1 cellular context compared by ENCODE assay signal in the genomic region with DNA sequence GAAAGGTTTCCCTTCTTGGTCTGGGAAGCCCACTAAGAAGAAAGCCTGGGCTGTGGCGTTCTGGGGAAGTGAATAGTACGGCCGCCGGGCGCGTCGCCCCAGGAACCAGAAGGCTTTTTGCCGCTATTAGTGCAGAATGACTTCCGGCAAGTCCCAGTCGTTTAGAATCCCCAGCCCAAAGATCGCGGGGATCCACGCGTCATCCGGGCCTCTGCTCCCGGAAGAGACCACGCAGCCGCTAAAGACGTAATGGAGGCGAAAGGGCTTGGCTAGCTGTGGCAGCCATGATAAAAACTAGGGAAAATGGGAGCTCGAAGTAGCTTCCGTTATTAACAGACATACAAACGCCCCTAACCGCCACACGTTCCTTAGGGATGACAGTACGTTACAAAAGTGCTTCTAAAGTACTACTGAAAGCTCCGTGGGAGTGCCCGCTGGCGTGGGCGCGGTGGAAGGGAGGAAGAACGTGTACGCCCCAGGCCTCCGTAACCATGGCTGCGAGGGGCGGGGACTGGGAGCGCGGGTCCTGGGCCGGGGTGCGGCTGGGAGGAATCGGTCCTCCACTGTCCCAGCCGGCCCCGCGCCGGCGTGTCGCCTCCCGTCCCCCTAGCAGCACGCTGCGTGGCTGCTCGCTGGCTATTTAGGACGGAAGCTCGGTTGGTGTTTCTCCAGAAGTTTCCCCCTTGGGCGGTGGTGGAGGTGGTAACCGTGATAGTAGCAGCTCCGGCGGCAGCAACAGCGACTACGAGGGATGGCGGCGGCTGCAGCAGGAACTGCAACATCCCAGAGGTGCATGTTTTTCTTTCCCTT.
A peak's percentile ranks its signal among the peaks of the same experiment; 100 is the strongest.
TF ChIP-seq lines count a peak whose summit lies in the region.

Gene SUGT1, plus strand, starts transcription at position 667 of the 810 bp plus-strand sequence. Its CDS starts 85 bp downstream, at position 752.

TF ChIP-seq in A549, 52 proteins besides CTCF, POLR2A, EP300 and RAD21 (continued from another document):
- TF ChIP-seq PBX3 (IDR thresholded peaks at IDR 0.05) (no peak), CBX8 (IDR thresholded peaks at IDR 0.05) (no peak), HOXA7 (CRISPR knock-in tag; IDR thresholded peaks at IDR 0.05) (no peak), JUNB (IDR thresholded peaks at IDR 0.05) (no peak), EHMT2 (IDR thresholded peaks at IDR 0.05; ENCODE audit: low read depth) (no peak), FOSL2 (IDR thresholded peaks at IDR 0.05) (no peak), FOSL2 (CRISPR knock-in tag; IDR thresholded peaks at IDR 0.05) (no peak), NFE2L2 (conservative IDR thresholded peaks at IDR 0.05; ENCODE audit: low read length) (no peak), HDAC2 (IDR thresholded peaks at IDR 0.05) (no peak), HOXB13 (CRISPR knock-in tag; IDR thresholded peaks at IDR 0.05; ENCODE audit: low read depth) (no peak), ZFP36 (IDR thresholded peaks at IDR 0.05; ENCODE audit: borderline replicate concordance, partially characterized antibody) (no peak), CHD2 (IDR thresholded peaks at IDR 0.05; ENCODE audit: low read length, partially characterized antibody) (peak; percentile 78), KDM5A (IDR thresholded peaks at IDR 0.05) (no peak), MAX (IDR thresholded peaks at IDR 0.05) (peak; percentile 83), SMC3 (IDR thresholded peaks at IDR 0.05) (no peak), CEBPB (IDR thresholded peaks at IDR 0.05) (0 out of 4 replicates have a peak, but pooled peaks of 1 of the 2 experiments have one; percentile 12), ZC3H11A (IDR thresholded peaks at IDR 0.05) (no peak), REST (IDR thresholded peaks at IDR 0.05) (peak; percentile 79), JUN (IDR thresholded peaks at IDR 0.05) (peak; percentile 81 to 84; a peak in 4 of 5 replicates), RFX5 (IDR thresholded peaks at IDR 0.05) (no peak), USF2 (IDR thresholded peaks at IDR 0.05) (no peak), HES2 (IDR thresholded peaks at IDR 0.05) (no peak), GATA3 (IDR thresholded peaks at IDR 0.05; ENCODE audit: borderline replicate concordance) (peak; percentile 11; the same call in 1 of the 2 replicates), RARB (CRISPR knock-in tag; IDR thresholded peaks at IDR 0.05) (no peak), FOXS1 (CRISPR knock-in tag; IDR thresholded peaks at IDR 0.05) (no peak), FOSB (CRISPR knock-in tag; IDR thresholded peaks at IDR 0.05) (no peak), TFCP2L1 (CRISPR knock-in tag; IDR thresholded peaks at IDR 0.05) (no peak), NPAS2 (CRISPR knock-in tag; IDR thresholded peaks at IDR 0.05; ENCODE audit: borderline replicate concordance) (no peak), BCL3 (IDR thresholded peaks at IDR 0.05) (peak; percentile 38; the same call in 1 of the 3 replicates)
- TF ChIP-seq, protein P1, sequence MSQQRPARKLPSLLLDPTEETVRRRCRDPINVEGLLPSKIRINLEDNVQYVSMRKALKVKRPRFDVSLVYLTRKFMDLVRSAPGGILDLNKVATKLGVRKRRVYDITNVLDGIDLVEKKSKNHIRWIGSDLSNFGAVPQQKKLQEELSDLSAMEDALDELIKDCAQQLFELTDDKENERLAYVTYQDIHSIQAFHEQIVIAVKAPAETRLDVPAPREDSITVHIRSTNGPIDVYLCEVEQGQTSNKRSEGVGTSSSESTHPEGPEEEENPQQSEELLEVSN (IDR thresholded peaks at IDR 0.05; ENCODE audit: borderline replicate concordance, low read depth) = peak; percentile 78; the same call in 1 of the 2 replicates
- TF ChIP-seq, protein P2, sequence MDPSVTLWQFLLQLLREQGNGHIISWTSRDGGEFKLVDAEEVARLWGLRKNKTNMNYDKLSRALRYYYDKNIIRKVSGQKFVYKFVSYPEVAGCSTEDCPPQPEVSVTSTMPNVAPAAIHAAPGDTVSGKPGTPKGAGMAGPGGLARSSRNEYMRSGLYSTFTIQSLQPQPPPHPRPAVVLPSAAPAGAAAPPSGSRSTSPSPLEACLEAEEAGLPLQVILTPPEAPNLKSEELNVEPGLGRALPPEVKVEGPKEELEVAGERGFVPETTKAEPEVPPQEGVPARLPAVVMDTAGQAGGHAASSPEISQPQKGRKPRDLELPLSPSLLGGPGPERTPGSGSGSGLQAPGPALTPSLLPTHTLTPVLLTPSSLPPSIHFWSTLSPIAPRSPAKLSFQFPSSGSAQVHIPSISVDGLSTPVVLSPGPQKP (IDR thresholded peaks at IDR 0.05; ENCODE audit: low read depth, low read length) = no peak
